ENCODE assay signal across 8 cellular contexts in genomic region chr11:70397336-70397982, GRCh38. TPM values are rescaled to one million over a fixed set of nuclear protein-coding genes. Genes with fewer than 3 reads are reported as not detected.
A peak's percentile ranks its signal among the peaks of the same experiment; 100 is the strongest.
DNase-seq lines count a peak whose midpoint lies in the region; ATAC-seq and TF ChIP-seq lines count a peak whose summit lies in the region.

No MANE protein-coding gene starts in this region.

- peaks cover 7% of the 10 kb centered on the region in 2 donors for H3K36me3 Mint-ChIP-seq in activated T-cell treated with anti-CD3 and anti-CD28 coated beads, Interleukin-2, amount 50 U/mL, for 72 hours (ENCODE audit: insufficient read depth in 2 of 2)

- peak; percentile 12 to 14 for ATAC-seq in activated T-cell treated with anti-CD3 and anti-CD28 coated beads, Interleukin-2, amount 50 U/mL, for 72 hours (replicated peaks in 1 of 2)
- ATAC-seq in GM21576 (IDR thresholded peaks at IDR 0.05; ENCODE audit: unreplicated experiment) (no peak), GM19463 (IDR thresholded peaks at IDR 0.05; ENCODE audit: unreplicated experiment) (no peak)

- H3K27ac Mint-ChIP-seq in activated T-cell treated with anti-CD3 and anti-CD28 coated beads, Interleukin-2, amount 50 U/mL, for 72 hours, result peak overlapping the region; percentile 32

- H4K20me1 ChIP-seq in smooth muscle cell (ENCODE audit: low read depth), result peaks cover 26% of the 10 kb centered on the region

- WGBS in iPS DF 6.9 (ENCODE audit: insufficient coverage, insufficient read length), result no CpG with 5 or more reads among the region's 18 CpGs
- 43% methylated on average over 18 of the region's 18 CpGs for WGBS in smooth muscle cell (ENCODE audit: low lambda C conversion rate)

- peak overlapping the region; percentile 82 to 90 for H3K4me3 Mint-ChIP-seq in activated T-cell treated with anti-CD3 and anti-CD28 coated beads, Interleukin-2, amount 50 U/mL, for 72 hours

- H3K4me1 ChIP-seq in iPS DF 6.9 (ENCODE audit: control insufficient read depth, insufficient read depth, low read length) (0 out of 2 replicates have a peak, but pooled peaks cover 1% of the 10 kb centered on the region), smooth muscle cell (ENCODE audit: low read depth) (peaks cover 9% of the 10 kb centered on the region)

- no peaks in the 10 kb centered on the region for H3K9me3 Mint-ChIP-seq in activated T-cell treated with anti-CD3 and anti-CD28 coated beads, Interleukin-2, amount 50 U/mL, for 72 hours

- H3K27me3 ChIP-seq in iPS DF 6.9 (ENCODE audit: control insufficient read depth, insufficient read depth, low read length) (no peaks in the 10 kb centered on the region), smooth muscle cell (ENCODE audit: low read depth) (no peaks in the 10 kb centered on the region)

- H3K9ac ChIP-seq in smooth muscle cell (ENCODE audit: low read depth), result peak overlapping the region; percentile 98

- peak overlapping the region; percentile 96 for H3K4me2 ChIP-seq in smooth muscle cell

- TF ChIP-seq CTCF in LNCaP clone FGC (IDR thresholded peaks at IDR 0.05; ENCODE audit: control insufficient read depth, extremely low read depth, insufficient read depth) (no peak), smooth muscle cell (IDR thresholded peaks at IDR 0.05; ENCODE audit: borderline replicate concordance, insufficient read depth, poor library complexity, severe bottlenecking) (no peak)

- H3K27me3 Mint-ChIP-seq in activated T-cell treated with anti-CD3 and anti-CD28 coated beads, Interleukin-2, amount 50 U/mL, for 72 hours (ENCODE audit: low read depth), result peaks cover 23% of the 10 kb centered on the region

- H2AFZ ChIP-seq in smooth muscle cell (ENCODE audit: low read depth), result peak overlapping the region; percentile 56

- peak; percentile 5 for DNase-seq in NCI-H1694 treated with DMSO at 0.1 percent for 48 hours (lab: John Stamatoyannopoulos, UW)
- no peak for DNase-seq in NCI-H1694 (lab: John Stamatoyannopoulos, UW)
- peak; percentile 19 for DNase-seq in LNCaP clone FGC (ENCODE audit: low read depth)
- no peak for DNase-seq in activated T-cell treated with anti-CD3 and anti-CD28 coated beads, Interleukin-2, amount 50 U/mL, for 72 hours
- no peak for DNase-seq in iPS DF 6.9 (ENCODE audit: low read depth, low spot score)
- DNase-seq in smooth muscle cell (lab: John Stamatoyannopoulos, UW; ENCODE audit: unreplicated experiment), result no peak

- H3K9me3 ChIP-seq in iPS DF 6.9 (ENCODE audit: control insufficient read depth, insufficient read depth, low read length) (no peaks in the 10 kb centered on the region), smooth muscle cell (replicated peaks; ENCODE audit: low read depth) (no peaks in the 10 kb centered on the region)

- H3K4me3 ChIP-seq in LNCaP clone FGC (ENCODE audit: low read depth, low read length) (peak overlapping the region; percentile 91), iPS DF 6.9 (ENCODE audit: low read length) (peak overlapping the region; percentile 97; the same call in 1 of the 2 replicates), smooth muscle cell (peak overlapping the region; percentile 97)

- H3K36me3 ChIP-seq in iPS DF 6.9 (ENCODE audit: control insufficient read depth, insufficient read depth, low read length) (peaks cover 3% of the 10 kb centered on the region; the same call in 1 of the 2 replicates), smooth muscle cell (ENCODE audit: low read depth) (no peaks in the 10 kb centered on the region)

- H3K27ac ChIP-seq in iPS DF 6.9 (ENCODE audit: low read length) (no peak overlapping the region), smooth muscle cell (ENCODE audit: low read depth) (peak overlapping the region; percentile 94)

- H3F3A ChIP-seq in smooth muscle cell (ENCODE audit: low read depth), result no peaks in the 10 kb centered on the region

- H3K4me1 Mint-ChIP-seq in activated T-cell treated with anti-CD3 and anti-CD28 coated beads, Interleukin-2, amount 50 U/mL, for 72 hours (ENCODE audit: low read depth), result peaks cover 41% of the 10 kb centered on the region

- H3K79me2 ChIP-seq in smooth muscle cell (ENCODE audit: low read depth), result peaks cover 55% of the 10 kb centered on the region

RNA-seq across cellular contexts. Expression of gene CTTN, which starts 0.9 kb away (rescaled TPM):
- total RNA-seq in activated T-cell treated with anti-CD3 and anti-CD28 coated beads, Interleukin-2, amount 50 U/mL, for 72 hours, result 10 to 100 TPM; 29.5 to 42.9 TPM
- total RNA-seq in smooth muscle cell, result 136 and 173 TPM in 2 replicates
- 64.7 and 112 TPM in 2 replicates for polyA plus RNA-seq in smooth muscle cell

Comparison
In these comparisons a context has a peak if more than half of its experiments do, and no peak if none do; other contexts are left out.
1. DNase-seq: peak in NCI-H1694 treated with DMSO at 0.1 percent for 48 hours (single experiment) and LNCaP clone FGC (single experiment); none in NCI-H1694 (single experiment), activated T-cell treated with anti-CD3 and anti-CD28 coated beads, Interleukin-2, amount 50 U/mL, for 72 hours (0 of 2), iPS DF 6.9 (single experiment) and smooth muscle cell (single experiment).
2. ATAC-seq: peak in activated T-cell treated with anti-CD3 and anti-CD28 coated beads, Interleukin-2, amount 50 U/mL, for 72 hours (2 of 2); none in GM21576 (single experiment) and GM19463 (single experiment).
3. Peak in every context shown above with its lines, with median percentiles within 50 percentile points of each other: H3K4me3 ChIP-seq.